In genomic region chr7:131995324-131995723, GRCh38 we compare ENCODE assay signal across 21 cellular contexts.
DNase-seq lines count a peak whose midpoint lies in the region; TF ChIP-seq lines count a peak whose summit lies in the region.
"Had no signal": no experiment of that assay in that cellular context is flagged by ENCODE, and none has a peak within 500 bp of the region (broad histone marks: within the 10 kb centered on the region; RNA-seq: fewer than 3 reads in every experiment).

No MANE protein-coding gene starts in this region.

- H3K9ac ChIP-seq in endodermal cell (ENCODE audit: extremely low read depth, low read length, poor library complexity, severe bottlenecking) (no peak overlapping the region), neuronal stem cell (ENCODE audit: low read depth, low read length, poor library complexity) (no peak overlapping the region)
- H3K9ac ChIP-seq: BLaER1 treated with 17β-estradiol and CSF1 and Interleukin-3, amounts not matched to agents 10 nM and 100 nM had no signal

- no peak overlapping the region for H2AK5ac ChIP-seq in neuronal stem cell (ENCODE audit: low read depth, low read length)

- no peak overlapping the region for H3K4me3 ChIP-seq in WERI-Rb-1 (ENCODE audit: low read depth, low read length)
- no peak overlapping the region for H3K4me3 ChIP-seq in endodermal cell (ENCODE audit: low read length)
- H3K4me3 ChIP-seq in neuronal stem cell (ENCODE audit: low read length in 2 of 2), result no peak overlapping the region
- H3K4me3 ChIP-seq: A549; BLaER1 treated with 17β-estradiol and CSF1 and Interleukin-3, amounts not matched to agents 10 nM and 100 nM had no signal

- H3K4me1 ChIP-seq in endodermal cell (ENCODE audit: control insufficient read depth, insufficient read depth, low read length) (peaks cover 10% of the 10 kb centered on the region), neuronal stem cell (ENCODE audit: control insufficient read depth in 2 of 2, insufficient read depth in 1 of 2, low read depth in 1 of 2, low read length in 2 of 2) (no peaks in the 10 kb centered on the region)
- H3K4me1 ChIP-seq: A549; BE2C; BLaER1 treated with 17β-estradiol and CSF1 and Interleukin-3, amounts not matched to agents 10 nM and 100 nM had no signal

- H4K91ac ChIP-seq in neuronal stem cell (ENCODE audit: low read depth, low read length, poor library complexity), result no peak overlapping the region

- peak overlapping the region; percentile 2 for H3K18ac ChIP-seq in neuronal stem cell (ENCODE audit: low read length)

- peak; percentile 60 for TF ChIP-seq CTCF in WERI-Rb-1 (IDR thresholded peaks at IDR 0.05; ENCODE audit: low read depth, low read length)
- peak; percentile 51 for TF ChIP-seq CTCF in endodermal cell (conservative IDR thresholded peaks at IDR 0.05)

- no peak overlapping the region for H3K23ac ChIP-seq in neuronal stem cell (ENCODE audit: low read depth, low read length, poor library complexity)

- no peak overlapping the region for H2BK15ac ChIP-seq in neuronal stem cell (ENCODE audit: low read length)

- no peak overlapping the region for H3K4me2 ChIP-seq in neuronal stem cell (ENCODE audit: insufficient read depth, low read length, poor library complexity, severe bottlenecking)
- H3K4me2 ChIP-seq: A549; BLaER1 treated with 17β-estradiol and CSF1 and Interleukin-3, amounts not matched to agents 10 nM and 100 nM had no signal

- H3K14ac ChIP-seq in neuronal stem cell (ENCODE audit: low read length), result no peak overlapping the region

- H3K4me3 Mint-ChIP-seq in endodermal cell, result no peak overlapping the region
- H3K4me3 Mint-ChIP-seq: CD14-positive monocyte; CD4-positive, alpha-beta T cell; CD8-positive, alpha-beta memory T cell; H9 had no signal

- H3K4ac ChIP-seq in neuronal stem cell (ENCODE audit: low read length), result no peak overlapping the region

- H3K9me3 ChIP-seq in WERI-Rb-1 (ENCODE audit: severe bottlenecking) (no peaks in the 10 kb centered on the region), endodermal cell (ENCODE audit: control insufficient read depth, low read length) (no peaks in the 10 kb centered on the region), neuronal stem cell (replicated peaks in 1 of 2; ENCODE audit: control insufficient read depth in 2 of 2, insufficient read depth in 1 of 2, low read depth in 1 of 2, low read length in 2 of 2) (no peaks in the 10 kb centered on the region)
- H3K9me3 ChIP-seq: A549, BE2C had no signal

- H2BK5ac ChIP-seq in neuronal stem cell (ENCODE audit: low read length), result no peak overlapping the region

- H4K8ac ChIP-seq in neuronal stem cell (ENCODE audit: low read depth, low read length), result no peak overlapping the region

- peaks cover 10% of the 10 kb centered on the region for H3K4me1 Mint-ChIP-seq in endodermal cell
- H3K4me1 Mint-ChIP-seq: CD14-positive monocyte; CD8-positive, alpha-beta memory T cell had no signal

- H2BK120ac ChIP-seq in neuronal stem cell (ENCODE audit: low read depth, low read length), result no peak overlapping the region

- H3K27ac Mint-ChIP-seq in endodermal cell, result no peak overlapping the region
- H3K27ac Mint-ChIP-seq: CD14-positive monocyte; CD4-positive, alpha-beta T cell; CD8-positive, alpha-beta memory T cell; H9 had no signal

- DNase-seq in ELF-1 (ENCODE audit: low read depth, low spot score), result peak; percentile 5
- DNase-seq in WERI-Rb-1, result no peak
- peak; percentile 59 for DNase-seq in endodermal cell
- DNase-seq in neuronal stem cell (ENCODE audit: low spot score), result no peak
- no peak for DNase-seq in globus pallidus (ENCODE audit: low spot score)
- DNase-seq in NCI-H510A (lab: John Stamatoyannopoulos, UW), result no peak
- DNase-seq in hepatic stellate cell (ENCODE audit: low spot score), result no peak
- DNase-seq: 8988T; ACHN; AML-193; BE2C; CD4-positive, alpha-beta T cell; CD8-positive, alpha-beta memory T cell; DMS 273 treated with DMSO at 0.1 percent for 48 hours; DMS79; EL; GF-D8; H9 had no signal

- H2AFZ ChIP-seq in neuronal stem cell (ENCODE audit: low read length), result no peak overlapping the region

- WGBS in endodermal cell (ENCODE audit: insufficient coverage in 1 of 2, insufficient read length in 1 of 2), 2 experiments, result 50 to 84% methylated on average over 1 to 2 of the region's 2 CpGs
- WGBS in neuronal stem cell (ENCODE audit: extremely low coverage in 2 of 2, insufficient read length in 2 of 2, insufficient replicate concordance in 1 of 2), 2 donors, result no CpG with 5 or more reads among the region's 2 CpGs

- H3K36me3 ChIP-seq in WERI-Rb-1 (no peaks in the 10 kb centered on the region), endodermal cell (ENCODE audit: control insufficient read depth, insufficient read depth, low read length) (no peaks in the 10 kb centered on the region), neuronal stem cell (replicated peaks in 1 of 2; ENCODE audit: control insufficient read depth in 2 of 2, insufficient read depth in 2 of 2, low read length in 2 of 2) (no peaks in the 10 kb centered on the region)
- H3K36me3 ChIP-seq: BE2C; BLaER1 treated with 17β-estradiol and CSF1 and Interleukin-3, amounts not matched to agents 10 nM and 100 nM had no signal

- H3K27me3 ChIP-seq in WERI-Rb-1 (ENCODE audit: insufficient read depth, low read depth, severe bottlenecking) (no peaks in the 10 kb centered on the region), endodermal cell (ENCODE audit: control insufficient read depth, insufficient read depth, low read length, poor library complexity, severe bottlenecking) (peaks cover 13% of the 10 kb centered on the region), neuronal stem cell (ENCODE audit: control insufficient read depth in 3 of 3, insufficient read depth in 3 of 3, low read depth in 1 of 3, low read length in 3 of 3) (peaks cover 0 to 4% (median 0%) of the 10 kb centered on the region in 3 experiments)
- H3K27me3 ChIP-seq: BE2C; BLaER1 treated with 17β-estradiol and CSF1 and Interleukin-3, amounts not matched to agents 10 nM and 100 nM had no signal

- H2BK12ac ChIP-seq in neuronal stem cell (ENCODE audit: low read length), result no peak overlapping the region

- H3K79me1 ChIP-seq in neuronal stem cell (ENCODE audit: low read depth, low read length), result no peaks in the 10 kb centered on the region

- H3K27ac ChIP-seq in WERI-Rb-1 (no peak overlapping the region), endodermal cell (ENCODE audit: low read depth, low read length) (no peak overlapping the region), neuronal stem cell (replicated peaks; ENCODE audit: low read length) (no peak overlapping the region)
- H3K27ac ChIP-seq: A549; BLaER1 treated with 17β-estradiol and CSF1 and Interleukin-3, amounts not matched to agents 10 nM and 100 nM had no signal

- H3K27me3 Mint-ChIP-seq in endodermal cell (ENCODE audit: insufficient read depth), result no peaks in the 10 kb centered on the region

- H3K9me3 Mint-ChIP-seq in endodermal cell, result no peaks in the 10 kb centered on the region
- H3K9me3 Mint-ChIP-seq: H9 had no signal

- no peaks in the 10 kb centered on the region for H3K36me3 Mint-ChIP-seq in endodermal cell (ENCODE audit: low read depth)
- H3K36me3 Mint-ChIP-seq: CD14-positive monocyte; CD8-positive, alpha-beta memory T cell had no signal

Comparison
In these comparisons a context has a peak if more than half of its experiments do, and no peak if none do; other contexts are left out.
1. DNase-seq: peak in ELF-1 (single experiment) and endodermal cell (single experiment); none in WERI-Rb-1 (single experiment), neuronal stem cell (single experiment), globus pallidus (single experiment), NCI-H510A (single experiment) and hepatic stellate cell (single experiment).